1 cellular context compared by ENCODE assay signal in the genomic region with DNA sequence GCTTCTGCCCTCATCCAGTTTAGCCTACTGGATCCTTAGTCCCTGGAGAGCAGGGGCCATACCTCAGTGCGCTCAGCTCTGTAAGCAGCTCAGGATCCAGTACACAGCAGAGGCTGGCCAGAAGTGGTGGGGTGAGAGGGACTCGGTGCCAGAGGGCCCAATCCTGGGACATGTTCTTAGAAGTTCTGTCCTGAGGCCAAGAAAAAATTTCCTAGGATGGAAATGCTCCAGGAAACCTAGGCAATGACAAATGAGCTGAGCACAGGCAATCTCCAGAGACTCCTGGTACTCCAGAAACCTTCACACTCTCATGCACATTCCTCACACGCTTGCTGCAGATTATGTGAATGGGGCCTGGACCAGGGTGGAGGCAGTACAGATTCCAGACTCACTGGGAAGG.
TF ChIP-seq lines count a peak whose summit lies in the region.

No MANE protein-coding gene starts in this region.

TF ChIP-seq in GM23338, 12 proteins besides CTCF, POLR2A, EP300 and RAD21:
- TF ChIP-seq, protein P1, sequence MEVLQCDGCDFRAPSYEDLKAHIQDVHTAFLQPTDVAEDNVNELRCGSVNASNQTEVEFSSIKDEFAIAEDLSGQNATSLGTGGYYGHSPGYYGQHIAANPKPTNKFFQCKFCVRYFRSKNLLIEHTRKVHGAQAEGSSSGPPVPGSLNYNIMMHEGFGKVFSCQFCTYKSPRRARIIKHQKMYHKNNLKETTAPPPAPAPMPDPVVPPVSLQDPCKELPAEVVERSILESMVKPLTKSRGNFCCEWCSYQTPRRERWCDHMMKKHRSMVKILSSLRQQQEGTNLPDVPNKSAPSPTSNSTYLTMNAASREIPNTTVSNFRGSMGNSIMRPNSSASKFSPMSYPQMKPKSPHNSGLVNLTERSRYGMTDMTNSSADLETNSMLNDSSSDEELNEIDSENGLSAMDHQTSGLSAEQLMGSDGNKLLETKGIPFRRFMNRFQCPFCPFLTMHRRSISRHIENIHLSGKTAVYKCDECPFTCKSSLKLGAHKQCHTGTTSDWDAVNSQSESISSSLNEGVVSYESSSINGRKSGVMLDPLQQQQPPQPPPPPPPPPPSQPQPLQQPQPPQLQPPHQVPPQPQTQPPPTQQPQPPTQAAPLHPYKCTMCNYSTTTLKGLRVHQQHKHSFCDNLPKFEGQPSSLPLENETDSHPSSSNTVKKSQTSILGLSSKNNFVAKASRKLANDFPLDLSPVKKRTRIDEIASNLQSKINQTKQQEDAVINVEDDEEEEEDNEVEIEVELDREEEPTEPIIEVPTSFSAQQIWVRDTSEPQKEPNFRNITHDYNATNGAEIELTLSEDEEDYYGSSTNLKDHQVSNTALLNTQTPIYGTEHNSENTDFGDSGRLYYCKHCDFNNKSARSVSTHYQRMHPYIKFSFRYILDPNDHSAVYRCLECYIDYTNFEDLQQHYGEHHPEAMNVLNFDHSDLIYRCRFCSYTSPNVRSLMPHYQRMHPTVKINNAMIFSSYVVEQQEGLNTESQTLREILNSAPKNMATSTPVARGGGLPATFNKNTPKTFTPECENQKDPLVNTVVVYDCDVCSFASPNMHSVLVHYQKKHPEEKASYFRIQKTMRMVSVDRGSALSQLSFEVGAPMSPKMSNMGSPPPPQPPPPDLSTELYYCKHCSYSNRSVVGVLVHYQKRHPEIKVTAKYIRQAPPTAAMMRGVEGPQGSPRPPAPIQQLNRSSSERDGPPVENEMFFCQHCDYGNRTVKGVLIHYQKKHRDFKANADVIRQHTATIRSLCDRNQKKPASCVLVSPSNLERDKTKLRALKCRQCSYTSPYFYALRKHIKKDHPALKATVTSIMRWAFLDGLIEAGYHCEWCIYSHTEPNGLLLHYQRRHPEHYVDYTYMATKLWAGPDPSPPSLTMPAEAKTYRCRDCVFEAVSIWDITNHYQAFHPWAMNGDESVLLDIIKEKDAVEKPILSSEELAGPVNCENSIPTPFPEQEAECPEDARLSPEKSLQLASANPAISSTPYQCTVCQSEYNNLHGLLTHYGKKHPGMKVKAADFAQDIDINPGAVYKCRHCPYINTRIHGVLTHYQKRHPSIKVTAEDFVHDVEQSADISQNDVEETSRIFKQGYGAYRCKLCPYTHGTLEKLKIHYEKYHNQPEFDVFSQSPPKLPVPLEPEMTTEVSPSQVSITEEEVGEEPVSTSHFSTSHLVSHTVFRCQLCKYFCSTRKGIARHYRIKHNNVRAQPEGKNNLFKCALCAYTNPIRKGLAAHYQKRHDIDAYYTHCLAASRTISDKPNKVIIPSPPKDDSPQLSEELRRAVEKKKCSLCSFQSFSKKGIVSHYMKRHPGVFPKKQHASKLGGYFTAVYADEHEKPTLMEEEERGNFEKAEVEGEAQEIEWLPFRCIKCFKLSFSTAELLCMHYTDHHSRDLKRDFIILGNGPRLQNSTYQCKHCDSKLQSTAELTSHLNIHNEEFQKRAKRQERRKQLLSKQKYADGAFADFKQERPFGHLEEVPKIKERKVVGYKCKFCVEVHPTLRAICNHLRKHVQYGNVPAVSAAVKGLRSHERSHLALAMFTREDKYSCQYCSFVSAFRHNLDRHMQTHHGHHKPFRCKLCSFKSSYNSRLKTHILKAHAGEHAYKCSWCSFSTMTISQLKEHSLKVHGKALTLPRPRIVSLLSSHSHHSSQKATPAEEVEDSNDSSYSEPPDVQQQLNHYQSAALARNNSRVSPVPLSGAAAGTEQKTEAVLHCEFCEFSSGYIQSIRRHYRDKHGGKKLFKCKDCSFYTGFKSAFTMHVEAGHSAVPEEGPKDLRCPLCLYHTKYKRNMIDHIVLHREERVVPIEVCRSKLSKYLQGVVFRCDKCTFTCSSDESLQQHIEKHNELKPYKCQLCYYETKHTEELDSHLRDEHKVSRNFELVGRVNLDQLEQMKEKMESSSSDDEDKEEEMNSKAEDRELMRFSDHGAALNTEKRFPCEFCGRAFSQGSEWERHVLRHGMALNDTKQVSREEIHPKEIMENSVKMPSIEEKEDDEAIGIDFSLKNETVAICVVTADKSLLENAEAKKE (CRISPR knock-in tag; IDR thresholded peaks at IDR 0.05) = no peak
- no peak for TF ChIP-seq JUNB (IDR thresholded peaks at IDR 0.05; ENCODE audit: unreplicated experiment)
- no peak for TF ChIP-seq EZH2 (IDR thresholded peaks at IDR 0.05; ENCODE audit: low read depth, unreplicated experiment)
- no peak for TF ChIP-seq EZH2phosphoT487 (IDR thresholded peaks at IDR 0.05; ENCODE audit: unreplicated experiment)
- no peak for TF ChIP-seq ZNF114 (CRISPR knock-in tag; IDR thresholded peaks at IDR 0.05)
- no peak for TF ChIP-seq REST (IDR thresholded peaks at IDR 0.05; ENCODE audit: unreplicated experiment)
- no peak for TF ChIP-seq POLR2AphosphoS5 (IDR thresholded peaks at IDR 0.05; ENCODE audit: low read depth)
- no peak for TF ChIP-seq STAT1 (IDR thresholded peaks at IDR 0.05; ENCODE audit: unreplicated experiment)
- TF ChIP-seq, protein P2, sequence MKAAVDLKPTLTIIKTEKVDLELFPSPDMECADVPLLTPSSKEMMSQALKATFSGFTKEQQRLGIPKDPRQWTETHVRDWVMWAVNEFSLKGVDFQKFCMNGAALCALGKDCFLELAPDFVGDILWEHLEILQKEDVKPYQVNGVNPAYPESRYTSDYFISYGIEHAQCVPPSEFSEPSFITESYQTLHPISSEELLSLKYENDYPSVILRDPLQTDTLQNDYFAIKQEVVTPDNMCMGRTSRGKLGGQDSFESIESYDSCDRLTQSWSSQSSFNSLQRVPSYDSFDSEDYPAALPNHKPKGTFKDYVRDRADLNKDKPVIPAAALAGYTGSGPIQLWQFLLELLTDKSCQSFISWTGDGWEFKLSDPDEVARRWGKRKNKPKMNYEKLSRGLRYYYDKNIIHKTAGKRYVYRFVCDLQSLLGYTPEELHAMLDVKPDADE (IDR thresholded peaks at IDR 0.05) = no peak
- no peak for TF ChIP-seq ZNF331 (CRISPR knock-in tag; IDR thresholded peaks at IDR 0.05; ENCODE audit: low read depth)
- TF ChIP-seq CREB1 (CRISPR knock-in tag; IDR thresholded peaks at IDR 0.05; ENCODE audit: low read depth) = no peak
